ENCODE assay signal across 13 cellular contexts in genomic region chr10:44517635-44518034, GRCh38.
DNase-seq lines count a peak whose midpoint lies in the region; ATAC-seq and TF ChIP-seq lines count a peak whose summit lies in the region.
"Had no signal": no experiment of that assay in that cellular context is flagged by ENCODE, and none has a peak within 500 bp of the region (broad histone marks: within the 10 kb centered on the region; RNA-seq: fewer than 3 reads in every experiment).

No MANE protein-coding gene starts in this region.

- H3K36me3 Mint-ChIP-seq in natural killer cell treated with Interleukin-12 subunit alpha and Interleukin-12 subunit beta and Interleukin-15 and Interleukin-18, amount 100 ng/mL, for 72 hours = no peaks in the 10 kb centered on the region
- H3K36me3 Mint-ChIP-seq: CD8-positive, alpha-beta T cell had no signal

- H3K27me3 Mint-ChIP-seq in natural killer cell treated with Interleukin-12 subunit alpha and Interleukin-12 subunit beta and Interleukin-15 and Interleukin-18, amount 100 ng/mL, for 72 hours = no peaks in the 10 kb centered on the region

- no peak for TF ChIP-seq EP300 in gastroesophageal sphincter (IDR thresholded peaks at IDR 0.05)

- no peaks in the 10 kb centered on the region for H3K4me1 Mint-ChIP-seq in natural killer cell treated with Interleukin-12 subunit alpha and Interleukin-12 subunit beta and Interleukin-15 and Interleukin-18, amount 100 ng/mL, for 72 hours (ENCODE audit: low read depth in 2 of 2)

- WGBS in gastroesophageal sphincter (ENCODE audit: low coverage in 1 of 2), 2 donors = 80 to 100% methylated on average over 1 of the region's 7 CpGs

- no peak overlapping the region for H3K27ac ChIP-seq in gastroesophageal sphincter
- H3K27ac ChIP-seq: thoracic aorta had no signal

- no peaks in the 10 kb centered on the region for H3K9me3 Mint-ChIP-seq in natural killer cell treated with Interleukin-12 subunit alpha and Interleukin-12 subunit beta and Interleukin-15 and Interleukin-18, amount 100 ng/mL, for 72 hours

- H3K9me3 ChIP-seq in MG63 (no peaks in the 10 kb centered on the region), gastroesophageal sphincter (no peaks in the 10 kb centered on the region)
- H3K9me3 ChIP-seq: thoracic aorta had no signal

- no peak for TF ChIP-seq POLR2A in gastroesophageal sphincter (IDR thresholded peaks at IDR 0.05)

- peak; percentile 11 for TF ChIP-seq CTCF in AG04449 (IDR thresholded peaks at IDR 0.05; ENCODE audit: insufficient read depth, low read length, missing control alignments)
- TF ChIP-seq CTCF in GM12874 (IDR thresholded peaks at IDR 0.05; ENCODE audit: insufficient read depth, low read depth, low read length) = peak; percentile 56
- peak; percentile 45 for TF ChIP-seq CTCF in epithelial cell of proximal tubule (conservative IDR thresholded peaks at IDR 0.05; ENCODE audit: low read depth, low read length)
- TF ChIP-seq CTCF in gastroesophageal sphincter (IDR thresholded peaks at IDR 0.05) = no peak

- H3K36me3 ChIP-seq in MG63 (no peaks in the 10 kb centered on the region), gastroesophageal sphincter (no peaks in the 10 kb centered on the region)
- H3K36me3 ChIP-seq: thoracic aorta had no signal

- POLR2A ChIA-PET in AG04449 (lab: Yijun Ruan, JAX) = no interaction called here

- CTCF ChIA-PET in AG04449 (lab: Yijun Ruan, JAX) = interaction anchor here (1.4 to 1.9 kb wide), 6 partner anchors 10 to 343 kb away, joined by 3 to 7 read pairs (median 4); no protein-coding TSS in a partner anchor

- H3K4me3 Mint-ChIP-seq in natural killer cell treated with Interleukin-12 subunit alpha and Interleukin-12 subunit beta and Interleukin-15 and Interleukin-18, amount 100 ng/mL, for 72 hours = no peak overlapping the region
- H3K4me3 Mint-ChIP-seq: CD8-positive, alpha-beta T cell had no signal

- no peak overlapping the region for H3K4me3 ChIP-seq in AG04449 (ENCODE audit: low read depth, low read length)
- no peak overlapping the region for H3K4me3 ChIP-seq in MG63
- no peak overlapping the region for H3K4me3 ChIP-seq in epithelial cell of proximal tubule (ENCODE audit: low read depth, low read length)
- no peak overlapping the region for H3K4me3 ChIP-seq in gastroesophageal sphincter
- H3K4me3 ChIP-seq: thoracic aorta had no signal

- H3K4me1 ChIP-seq in gastroesophageal sphincter = peaks cover 0 to 13% (median 0%) of the 10 kb centered on the region in 3 donors

- H3K27me3 ChIP-seq in MG63 = no peaks in the 10 kb centered on the region
- no peaks in the 10 kb centered on the region for H3K27me3 ChIP-seq in gastroesophageal sphincter

- DNase-seq in AG04449 (ENCODE audit: low read depth, low spot score) (no peak), MG63 (peak; percentile 17), epithelial cell of proximal tubule (ENCODE audit: low read depth) (no peak)
- no peak for DNase-seq in natural killer cell treated with Interleukin-12 subunit alpha and Interleukin-12 subunit beta and Interleukin-15 and Interleukin-18, amount 100 ng/mL, for 72 hours (ENCODE audit: low spot score)
- DNase-seq in stimulated activated CD4-positive, alpha-beta T cell treated with anti-CD3 and anti-CD28 coated beads, Interleukin-4, amount 100 ng/mL, for 24 hours = no peak
- DNase-seq: caudate nucleus; CD8-positive, alpha-beta T cell; NCI-H1436; SIG-M5 had no signal

- ATAC-seq in HG02973 (IDR thresholded peaks at IDR 0.05; ENCODE audit: unreplicated experiment) (no peak), gastroesophageal sphincter (no peak)
- ATAC-seq in natural killer cell treated with Interleukin-12 subunit alpha and Interleukin-12 subunit beta and Interleukin-15 and Interleukin-18, amount 100 ng/mL, for 72 hours = no peak
- ATAC-seq: CD8-positive, alpha-beta T cell had no signal

- H3K27ac Mint-ChIP-seq in natural killer cell treated with Interleukin-12 subunit alpha and Interleukin-12 subunit beta and Interleukin-15 and Interleukin-18, amount 100 ng/mL, for 72 hours = no peak overlapping the region
- H3K27ac Mint-ChIP-seq: CD8-positive, alpha-beta T cell had no signal

Comparison
In these comparisons a context has a peak if more than half of its experiments do, and no peak if none do; other contexts are left out.
1. CTCF ChIP-seq: peak in AG04449 (single experiment), GM12874 (single experiment) and epithelial cell of proximal tubule (single experiment); none in gastroesophageal sphincter (0 of 4).